19 cellular contexts compared by ENCODE assay signal in the genomic region with DNA sequence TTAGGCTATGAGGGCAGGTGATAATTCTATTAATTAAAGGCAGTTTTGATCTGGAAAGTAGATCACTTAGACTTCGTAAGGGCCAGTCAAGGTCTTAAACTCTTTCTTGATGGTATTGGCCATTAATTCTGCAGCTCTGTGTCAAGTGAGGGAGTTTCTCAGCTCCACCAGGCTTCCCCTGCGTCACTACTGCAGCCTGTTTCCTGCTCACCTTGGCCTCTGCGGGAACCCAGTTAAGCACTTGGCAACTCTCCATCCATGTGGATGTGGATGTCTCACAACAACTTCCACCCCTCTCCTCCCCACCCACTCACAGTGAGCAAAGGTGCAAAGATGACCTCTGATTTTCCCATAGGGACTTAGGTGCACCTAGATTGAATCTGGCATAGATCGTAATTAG.
DNase-seq lines count a peak whose midpoint lies in the region; ATAC-seq and TF ChIP-seq lines count a peak whose summit lies in the region.
"Had no signal": no experiment of that assay in that cellular context is flagged by ENCODE, and none has a peak within 500 bp of the region (broad histone marks: within the 10 kb centered on the region; RNA-seq: fewer than 3 reads in every experiment).

No MANE protein-coding gene starts in this region.

- H2AK9ac ChIP-seq in IMR-90 (replicated peaks; ENCODE audit: low read depth, low read length, poor library complexity), result peak overlapping the region; percentile 26

- no peaks in the 10 kb centered on the region for H3K36me3 ChIP-seq in IMR-90 (ENCODE audit: control insufficient read depth, insufficient read depth, low read length)
- H3K36me3 ChIP-seq in adrenal gland (replicated peaks in 1 of 2), result no peaks in the 10 kb centered on the region
- no peaks in the 10 kb centered on the region for H3K36me3 ChIP-seq in MM.1S (replicated peaks; ENCODE audit: insufficient read depth, low read length)
- H3K36me3 ChIP-seq: BLaER1 treated with 17β-estradiol and CSF1 and Interleukin-3, amounts not matched to agents 10 nM and 100 nM had no signal

- H3K4me3 ChIP-seq in IMR-90 (ENCODE audit: insufficient read depth, low read depth, low read length), result no peak overlapping the region
- H3K4me3 ChIP-seq in adrenal gland, result no peak overlapping the region
- H3K4me3 ChIP-seq in MM.1S (ENCODE audit: low read length), result no peak overlapping the region
- H3K4me3 ChIP-seq: BLaER1 treated with 17β-estradiol and CSF1 and Interleukin-3, amounts not matched to agents 10 nM and 100 nM had no signal

- TF ChIP-seq POLR2A in IMR-90 (IDR thresholded peaks at IDR 0.05; ENCODE audit: low read depth, low read length) (no peak), adrenal gland (IDR thresholded peaks at IDR 0.05) (no peak)

- in situ Hi-C loops in IMR-90 (cut with MboI; ENCODE audit: low sequenced_read_pairs), result no loop called here
- in situ Hi-C loops in GM13976 (cut with MboI; ENCODE audit: low sequenced_read_pairs, unreplicated experiment), result no loop called here

- H4K8ac ChIP-seq in IMR-90 (ENCODE audit: low read depth in 2 of 2, low read length in 2 of 2), result no peak overlapping the region

- H3K4ac ChIP-seq in IMR-90 (ENCODE audit: low read depth, low read length), result no peak overlapping the region

- intact Hi-C loops in IMR-90 (cut with micrococcal nuclease) (no loop called here), adrenal gland (cut with DNase I) (no loop called here)

- H3F3A ChIP-seq in MM.1S (ENCODE audit: insufficient read depth, low read length), result no peaks in the 10 kb centered on the region

- H3K27me3 ChIP-seq in IMR-90 (ENCODE audit: control insufficient read depth, insufficient read depth, low read length) (no peaks in the 10 kb centered on the region), adrenal gland (no peaks in the 10 kb centered on the region), MM.1S (replicated peaks; ENCODE audit: insufficient read depth, low read length) (no peaks in the 10 kb centered on the region)
- H3K27me3 ChIP-seq: BLaER1 treated with 17β-estradiol and CSF1 and Interleukin-3, amounts not matched to agents 10 nM and 100 nM had no signal

- H3K9ac ChIP-seq in IMR-90 (ENCODE audit: low read depth, low read length), result no peak overlapping the region
- H3K9ac ChIP-seq in MM.1S (ENCODE audit: low read length), result no peak overlapping the region
- H3K9ac ChIP-seq: BLaER1 treated with 17β-estradiol and CSF1 and Interleukin-3, amounts not matched to agents 10 nM and 100 nM had no signal

- no peak overlapping the region for H2BK20ac ChIP-seq in IMR-90 (ENCODE audit: low read depth, low read length)

- CTCF ChIA-PET in IMR-90 (lab: Yijun Ruan, JAX), result no interaction called here

- no peak overlapping the region for H4K91ac ChIP-seq in IMR-90 (ENCODE audit: insufficient read depth, low read depth, low read length)

- H2AFZ ChIP-seq in IMR-90 (replicated peaks; ENCODE audit: low read length, poor library complexity) (no peak overlapping the region), MM.1S (ENCODE audit: low read length) (no peak overlapping the region)

- H4K20me1 ChIP-seq in IMR-90 (ENCODE audit: insufficient read depth, low read length), result no peaks in the 10 kb centered on the region
- no peaks in the 10 kb centered on the region for H4K20me1 ChIP-seq in MM.1S (ENCODE audit: insufficient read depth, low read length)
- H4K20me1 ChIP-seq: BLaER1 treated with 17β-estradiol and CSF1 and Interleukin-3, amounts not matched to agents 10 nM and 100 nM had no signal

- H3K79me2 ChIP-seq in MM.1S (ENCODE audit: low read length), result no peaks in the 10 kb centered on the region

- H3K9me3 ChIP-seq in IMR-90 (ENCODE audit: control insufficient read depth, insufficient read depth, low read length) (no peaks in the 10 kb centered on the region), adrenal gland (replicated peaks in 1 of 3) (no peaks in the 10 kb centered on the region), MM.1S (replicated peaks; ENCODE audit: insufficient read depth, low read length) (no peaks in the 10 kb centered on the region)
- H3K9me3 ChIP-seq: BLaER1 treated with 17β-estradiol and CSF1 and Interleukin-3, amounts not matched to agents 10 nM and 100 nM had no signal

- 100% methylated on average over 1 of the region's 4 CpGs; no CpG with 5 or more reads in 1 of the 2 experiments for WGBS in IMR-90 (ENCODE audit: extremely low coverage in 2 of 2, insufficient read length in 1 of 2), 2 experiments
- 43 to 51% (median 49%) methylated on average over 4 of the region's 4 CpGs for WGBS in adrenal gland, 4 donors

- no peak overlapping the region for H2BK120ac ChIP-seq in IMR-90 (ENCODE audit: low read depth, low read length)

- dilution Hi-C loops in IMR-90 (cut with HindIII; ENCODE audit: low sequenced_read_pairs, unreplicated experiment), result no loop called here

- H3K4me1 ChIP-seq in IMR-90 (ENCODE audit: control insufficient read depth, insufficient read depth, low read length) (no peaks in the 10 kb centered on the region), adrenal gland (replicated peaks in 1 of 2) (no peaks in the 10 kb centered on the region), MM.1S (ENCODE audit: low read length) (peaks cover 8% of the 10 kb centered on the region; the same call in 1 of the 2 replicates)
- H3K4me1 ChIP-seq: BLaER1 treated with 17β-estradiol and CSF1 and Interleukin-3, amounts not matched to agents 10 nM and 100 nM had no signal

- no peak overlapping the region for H3K56ac ChIP-seq in IMR-90 (ENCODE audit: extremely low read depth, insufficient read depth, low read length)

- TF ChIP-seq CTCF in IMR-90 (conservative IDR thresholded peaks at IDR 0.05; ENCODE audit: low read depth, low read length) (no peak), adrenal gland (IDR thresholded peaks at IDR 0.05) (no peak), GM13976 (IDR thresholded peaks at IDR 0.05; ENCODE audit: borderline replicate concordance, control extremely low read depth, extremely low read depth, insufficient read depth, missing control alignments) (no peak), MM.1S (IDR thresholded peaks at IDR 0.05; ENCODE audit: low read length) (no peak)

- H2AK5ac ChIP-seq in IMR-90 (ENCODE audit: low read depth, low read length), result no peak overlapping the region

- H2BK5ac ChIP-seq in IMR-90 (ENCODE audit: low read depth, low read length, poor library complexity, severe bottlenecking), result no peak overlapping the region

- no peak overlapping the region for H3K27ac ChIP-seq in IMR-90 (ENCODE audit: insufficient read depth, low read length)
- no peak overlapping the region for H3K27ac ChIP-seq in adrenal gland
- H3K27ac ChIP-seq in MM.1S (ENCODE audit: low read length), result no peak overlapping the region
- H3K27ac ChIP-seq: BLaER1 treated with 17β-estradiol and CSF1 and Interleukin-3, amounts not matched to agents 10 nM and 100 nM had no signal

- H3K4me2 ChIP-seq in IMR-90 (ENCODE audit: low read depth, low read length) (no peak overlapping the region), MM.1S (ENCODE audit: low read depth, low read length) (no peak overlapping the region)
- H3K4me2 ChIP-seq: BLaER1 treated with 17β-estradiol and CSF1 and Interleukin-3, amounts not matched to agents 10 nM and 100 nM had no signal

- no peaks in the 10 kb centered on the region for H3K9me2 ChIP-seq in MM.1S (replicated peaks; ENCODE audit: insufficient read depth, low read length)

- H3K14ac ChIP-seq in IMR-90 (replicated peaks; ENCODE audit: low read depth, low read length), result no peak overlapping the region; the same call in 1 of the 2 replicates

- no peak overlapping the region for H3K18ac ChIP-seq in IMR-90 (ENCODE audit: low read depth, low read length)

- ATAC-seq in IMR-90 (ENCODE audit: low read depth), result no peak
- ATAC-seq: PC-3 had no signal

- POLR2A ChIA-PET in IMR-90 (lab: Charles Lee; ENCODE audit: unreplicated experiment), result no interaction called here

- no peak overlapping the region for H3K23ac ChIP-seq in IMR-90 (ENCODE audit: low read depth, low read length)

- no TSS peak for BruUV-seq in IMR-90 (replicated peaks; lab: Mats Ljungman, UMichigan)

- H2BK15ac ChIP-seq in IMR-90 (ENCODE audit: low read depth, low read length), result no peak overlapping the region

- H3K9me1 ChIP-seq in IMR-90 (ENCODE audit: insufficient read depth, low read length), result no peaks in the 10 kb centered on the region

- DNase-seq in IMR-90, result no peak
- peak in 6 of 7 donors; percentile 25 to 60 (median 34) for DNase-seq in adrenal gland
- DNase-seq in kidney tubule cell (ENCODE audit: low spot score), result peak; percentile 58
- peak; percentile 16 for DNase-seq in renal cortical epithelial cell (ENCODE audit: low read depth)
- no peak for DNase-seq in GM13976 (ENCODE audit: low spot score)
- no peak for DNase-seq in activated CD8-positive, alpha-beta memory T cell treated with anti-CD3 and anti-CD28 coated beads for 24 hours
- DNase-seq in MM.1S, result no peak
- DNase-seq: CD8-positive, alpha-beta memory T cell; DMS53; EL; KG1; MV-4-11; NCI-H1417; NCI-H187; NCI-H226; NCI-H524; PC-3; RPMI8226 had no signal

- no peak for TF ChIP-seq RAD21 in IMR-90 (IDR thresholded peaks at IDR 0.05; ENCODE audit: low read length)

- H3K79me1 ChIP-seq in IMR-90 (ENCODE audit: low read depth in 1 of 2, low read length in 2 of 2), result no peaks in the 10 kb centered on the region

- H4K5ac ChIP-seq in IMR-90 (ENCODE audit: low read depth, low read length), result no peak overlapping the region

TF ChIP-seq in IMR-90, 13 proteins besides CTCF, POLR2A, EP300 and RAD21:
- TF ChIP-seq FOS (IDR thresholded peaks at IDR 0.05; ENCODE audit: low read depth, low read length) (no peak), CHD1 (IDR thresholded peaks at IDR 0.05; ENCODE audit: low read depth, low read length) (no peak), CEBPB (IDR thresholded peaks at IDR 0.05; ENCODE audit: low read depth, low read length) (no peak), RCOR1 (IDR thresholded peaks at IDR 0.05; ENCODE audit: insufficient replicate concordance, low read length) (no peak), SMC3 (IDR thresholded peaks at IDR 0.05; ENCODE audit: low read depth, low read length) (no peak)
- TF ChIP-seq, protein P1, sequence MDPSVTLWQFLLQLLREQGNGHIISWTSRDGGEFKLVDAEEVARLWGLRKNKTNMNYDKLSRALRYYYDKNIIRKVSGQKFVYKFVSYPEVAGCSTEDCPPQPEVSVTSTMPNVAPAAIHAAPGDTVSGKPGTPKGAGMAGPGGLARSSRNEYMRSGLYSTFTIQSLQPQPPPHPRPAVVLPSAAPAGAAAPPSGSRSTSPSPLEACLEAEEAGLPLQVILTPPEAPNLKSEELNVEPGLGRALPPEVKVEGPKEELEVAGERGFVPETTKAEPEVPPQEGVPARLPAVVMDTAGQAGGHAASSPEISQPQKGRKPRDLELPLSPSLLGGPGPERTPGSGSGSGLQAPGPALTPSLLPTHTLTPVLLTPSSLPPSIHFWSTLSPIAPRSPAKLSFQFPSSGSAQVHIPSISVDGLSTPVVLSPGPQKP (IDR thresholded peaks at IDR 0.05; ENCODE audit: borderline replicate concordance, low read depth, low read length), result no peak

Comparison
In these comparisons a context has a peak if more than half of its experiments do, and no peak if none do; other contexts are left out.
1. DNase-seq: peak in adrenal gland (6 of 7), kidney tubule cell (single experiment) and renal cortical epithelial cell (single experiment); none in IMR-90 (single experiment), GM13976 (single experiment), activated CD8-positive, alpha-beta memory T cell treated with anti-CD3 and anti-CD28 coated beads for 24 hours (single experiment) and MM.1S (single experiment).